Comparison of ENCODE assay signal across 17 cellular contexts in genomic region chr13:93775027-93775426, GRCh38.
DNase-seq lines count a peak whose midpoint lies in the region; ATAC-seq, FAIRE-seq and TF ChIP-seq lines count a peak whose summit lies in the region.
"Had no signal": no experiment of that assay in that cellular context is flagged by ENCODE, and none has a peak within 500 bp of the region (broad histone marks: within the 10 kb centered on the region; RNA-seq: fewer than 3 reads in every experiment).

No MANE protein-coding gene starts in this region.

- no peaks in the 10 kb centered on the region for H3K9me3 Mint-ChIP-seq in WTC11

- WGBS in hepatocyte (ENCODE audit: low lambda C conversion rate, missing lambda C conversion rate) = 87% methylated on average over 4 of the region's 4 CpGs
- WGBS in smooth muscle cell (ENCODE audit: low lambda C conversion rate) = 72% methylated on average over 4 of the region's 4 CpGs

- H3K4me3 Mint-ChIP-seq in WTC11 = no peak overlapping the region
- H3K4me3 Mint-ChIP-seq: IgD-negative memory B cell had no signal

- H3K4me1 ChIP-seq in hepatocyte (ENCODE audit: insufficient read depth) = peaks cover under 1% of the 10 kb centered on the region
- H3K4me1 ChIP-seq in smooth muscle cell (ENCODE audit: low read depth) = peaks cover 54% of the 10 kb centered on the region

- no peak for TF ChIP-seq POLR2A in H54 (IDR thresholded peaks at IDR 0.05; ENCODE audit: low read depth, low read length)

- peak overlapping the region; percentile 15 for H3K27ac ChIP-seq in hepatocyte
- peak overlapping the region; percentile 64 for H3K27ac ChIP-seq in smooth muscle cell (ENCODE audit: low read depth)

- ATAC-seq in WTC11 = no peak

- DNase-seq in H54 (ENCODE audit: insufficient read length, low spot score) (no peak), WTC11 (ENCODE audit: low spot score) (no peak), hepatocyte (ENCODE audit: low spot score) (no peak), smooth muscle cell (lab: John Stamatoyannopoulos, UW; ENCODE audit: unreplicated experiment) (no peak), NCI-H2029 treated with DMSO at 0.1 percent for 48 hours (lab: John Stamatoyannopoulos, UW) (no peak), T-helper 9 cell (no peak), NOMO-1 treated with DMSO at 0.1 percent for 48 hours (lab: John Stamatoyannopoulos, UW; ENCODE audit: unreplicated experiment) (no peak)
- DNase-seq: C1 segment of cervical spinal cord; DMS79; Karpas-422; NCI-H1092 treated with DMSO at 0.1 percent for 48 hours; NCI-H2081 treated with DMSO at 0.1 percent for 48 hours; NCI-H446 treated with DMSO at 0.1 percent for 48 hours; NK-92 treated with Interleukin-12 subunit alpha and Interleukin-12 subunit beta, amount 100 ng/mL, for 24 hours; OCI-M1; SIG-M5 had no signal

- H3K36me3 ChIP-seq in hepatocyte (replicated peaks; ENCODE audit: insufficient read depth, low read depth) (no peaks in the 10 kb centered on the region), smooth muscle cell (ENCODE audit: low read depth) (no peaks in the 10 kb centered on the region)

- POLR2A ChIA-PET in WTC11 (lab: Charles Lee) = no interaction called here

- H3K27me3 ChIP-seq in hepatocyte (no peaks in the 10 kb centered on the region), smooth muscle cell (ENCODE audit: low read depth) (no peaks in the 10 kb centered on the region)

- no peaks in the 10 kb centered on the region for H3F3A ChIP-seq in smooth muscle cell (ENCODE audit: low read depth)

- no peak overlapping the region for H3K27ac Mint-ChIP-seq in WTC11
- H3K27ac Mint-ChIP-seq: IgD-negative memory B cell had no signal

- no peaks in the 10 kb centered on the region for H3K9me2 ChIP-seq in hepatocyte (replicated peaks; ENCODE audit: insufficient read depth)

- peaks cover 22% of the 10 kb centered on the region for H3K4me1 Mint-ChIP-seq in WTC11
- H3K4me1 Mint-ChIP-seq: IgD-negative memory B cell had no signal

- peak overlapping the region; percentile 0 for H3K4me2 ChIP-seq in hepatocyte
- peak overlapping the region; percentile 32 for H3K4me2 ChIP-seq in smooth muscle cell

- H3K9ac ChIP-seq in smooth muscle cell (ENCODE audit: low read depth) = no peak overlapping the region

- no peaks in the 10 kb centered on the region for H3K9me3 ChIP-seq in hepatocyte (ENCODE audit: low read depth)
- H3K9me3 ChIP-seq in smooth muscle cell (replicated peaks; ENCODE audit: low read depth) = no peaks in the 10 kb centered on the region

- H2AFZ ChIP-seq in hepatocyte (no peak overlapping the region), smooth muscle cell (ENCODE audit: low read depth) (no peak overlapping the region)

- CTCF ChIA-PET in WTC11 (lab: Charles Lee) = no interaction called here

- no peaks in the 10 kb centered on the region for H3K27me3 Mint-ChIP-seq in WTC11 (ENCODE audit: low read depth)
- H3K27me3 Mint-ChIP-seq: IgD-negative memory B cell had no signal

- no peaks in the 10 kb centered on the region for H3K36me3 Mint-ChIP-seq in WTC11
- H3K36me3 Mint-ChIP-seq: IgD-negative memory B cell had no signal

- H3K79me2 ChIP-seq in hepatocyte = no peaks in the 10 kb centered on the region
- no peaks in the 10 kb centered on the region for H3K79me2 ChIP-seq in smooth muscle cell (ENCODE audit: low read depth)

- peak; percentile 45 for FAIRE-seq in H54 (lab: Jason Lieb, UNC)

- TF ChIP-seq CTCF in WTC11 (IDR thresholded peaks at IDR 0.05) (no peak), hepatocyte (IDR thresholded peaks at IDR 0.05; ENCODE audit: poor library complexity) (no peak), smooth muscle cell (IDR thresholded peaks at IDR 0.05; ENCODE audit: borderline replicate concordance, insufficient read depth, poor library complexity, severe bottlenecking) (no peak)

- H4K20me1 ChIP-seq in hepatocyte (ENCODE audit: insufficient read depth, poor library complexity, severe bottlenecking) (no peaks in the 10 kb centered on the region), smooth muscle cell (ENCODE audit: low read depth) (no peaks in the 10 kb centered on the region)

- H3K4me3 ChIP-seq in hepatocyte (no peak overlapping the region), smooth muscle cell (no peak overlapping the region)

TF ChIP-seq in WTC11, 78 proteins besides CTCF, POLR2A, EP300 and RAD21:
- TF ChIP-seq FOXK1 (CRISPR knock-in tag; IDR thresholded peaks at IDR 0.05) (no peak), ZNF423 (CRISPR knock-in tag; IDR thresholded peaks at IDR 0.05) (no peak), SMAD4 (CRISPR knock-in tag; IDR thresholded peaks at IDR 0.05) (no peak), MLX (CRISPR knock-in tag; IDR thresholded peaks at IDR 0.05) (no peak), ZSCAN18 (CRISPR knock-in tag; IDR thresholded peaks at IDR 0.05) (no peak), ZNF121 (CRISPR knock-in tag; IDR thresholded peaks at IDR 0.05) (peak; percentile 73; the same call in 1 of the 2 replicates)
